32 cellular contexts compared by ENCODE assay signal in the genomic region with DNA sequence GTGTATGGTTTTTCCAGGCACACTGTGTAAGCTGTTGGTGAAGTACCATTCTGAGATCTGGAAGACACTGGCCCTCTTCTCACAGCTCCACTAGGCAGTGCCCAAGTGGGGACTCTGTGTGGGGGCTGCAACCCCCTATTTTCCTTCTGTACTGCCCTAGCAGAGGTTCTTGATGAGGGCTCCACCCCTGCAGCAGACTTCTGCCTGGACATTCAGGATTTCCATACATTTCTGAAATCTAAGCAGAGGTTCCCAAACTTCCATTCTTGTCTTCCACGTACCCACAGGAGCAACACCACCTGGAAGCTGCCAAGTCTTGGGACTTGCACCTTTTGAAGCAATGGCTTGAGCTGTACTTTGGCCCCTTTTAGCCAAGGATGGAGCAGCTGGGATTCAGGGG.
"Had no signal": no experiment of that assay in that cellular context is flagged by ENCODE, and none has a peak within 500 bp of the region (broad histone marks: within the 10 kb centered on the region; RNA-seq: fewer than 3 reads in every experiment).

No MANE protein-coding gene starts in this region.

- H3K4me3 Mint-ChIP-seq: immature natural killer cell; mesothelial cell of epicardium; naive B cell; natural killer cell; nephron progenitor cell; neural progenitor cell; stimulated activated effector memory CD8-positive, alpha-beta T cell treated with anti-CD3 and anti-CD28 coated beads, Interleukin-12 subunit alpha, Interleukin-12 subunit beta, amount 100 ng/mL, for 72 hours; stimulated activated naive CD8-positive, alpha-beta T cell treated with anti-CD3 and anti-CD28 coated beads, Interleukin-15, Interleukin-2, amounts not matched to agents 100 ng/mL and 50 ng/mL, for 24 hours had no signal

- H3K4me1 ChIP-seq: left lung, lower lobe of right lung, neural progenitor cell, pancreas, prostate gland, suprapubic skin, tibial artery, upper lobe of right lung had no signal

- H3K36me3 ChIP-seq: left lung, lower lobe of right lung, neural progenitor cell, neutrophil, pancreas, prostate gland, suprapubic skin, thoracic aorta, tibial artery, upper lobe of right lung had no signal

- H3K36me3 Mint-ChIP-seq: stimulated activated effector memory CD8-positive, alpha-beta T cell treated with anti-CD3 and anti-CD28 coated beads, Interleukin-12 subunit alpha, Interleukin-12 subunit beta, amount 100 ng/mL, for 72 hours had no signal

- H3K4me3 ChIP-seq: left lung, lower lobe of right lung, neural progenitor cell, pancreas, prostate gland, skin epidermis, suprapubic skin, thoracic aorta, tibial artery, upper lobe of right lung had no signal

- DNase-seq: hypothalamus; immature natural killer cell; kidney; left colon; left lung; lower lobe of right lung; mammary epithelial cell; mesenchymal stem cell; naive B cell; natural killer cell; nephron progenitor cell; occipital lobe; pancreas; posterior cingulate gyrus; retina; right cardiac atrium; stimulated activated CD4-positive, alpha-beta T cell treated with anti-CD3 and anti-CD28 coated beads, Interleukin-12 subunit alpha, Interleukin-12 subunit beta, amount 100 ng/mL, for 4 hours; stimulated activated CD4-positive, alpha-beta T cell treated with anti-CD3 and anti-CD28 coated beads, Interleukin-15, amount 100 ng/mL, for 24 hours; stimulated activated CD4-positive, alpha-beta T cell treated with anti-CD3 and anti-CD28 coated beads, Interleukin-4, amount 100 ng/mL, for 24 hours; stimulated activated naive CD4-positive, alpha-beta T cell; tibial artery; trophoblast cell; upper lobe of right lung had no signal

- H3K9me3 ChIP-seq: pancreas, prostate gland had no signal

- H3K4me2 ChIP-seq: neural progenitor cell had no signal

- H3K27ac Mint-ChIP-seq: immature natural killer cell; mesothelial cell of epicardium; naive B cell; natural killer cell; nephron progenitor cell; neural progenitor cell; stimulated activated effector memory CD8-positive, alpha-beta T cell treated with anti-CD3 and anti-CD28 coated beads, Interleukin-12 subunit alpha, Interleukin-12 subunit beta, amount 100 ng/mL, for 72 hours; stimulated activated naive CD8-positive, alpha-beta T cell treated with anti-CD3 and anti-CD28 coated beads, Interleukin-15, Interleukin-2, amounts not matched to agents 100 ng/mL and 50 ng/mL, for 24 hours had no signal

- H3K27ac ChIP-seq: left lung, lower lobe of right lung, neural progenitor cell, neutrophil, pancreas, prostate gland, skin epidermis, suprapubic skin, thoracic aorta, tibial artery, upper lobe of right lung had no signal

- H2AFZ ChIP-seq: neural progenitor cell had no signal

- H3K4me1 Mint-ChIP-seq: immature natural killer cell; mesothelial cell of epicardium; naive B cell; natural killer cell; nephron progenitor cell; neural progenitor cell; stimulated activated effector memory CD8-positive, alpha-beta T cell treated with anti-CD3 and anti-CD28 coated beads, Interleukin-12 subunit alpha, Interleukin-12 subunit beta, amount 100 ng/mL, for 72 hours had no signal
